8 cellular contexts compared by ENCODE assay signal in genomic region chr7:65475734-65476319, GRCh38.
DNase-seq lines count a peak whose midpoint lies in the region; ATAC-seq and TF ChIP-seq lines count a peak whose summit lies in the region.

No MANE protein-coding gene starts in this region.

- H3K27ac ChIP-seq in sigmoid colon: no peak overlapping the region

- no peaks in the 10 kb centered on the region for H3K36me3 ChIP-seq in kidney epithelial cell (ENCODE audit: control insufficient read depth, insufficient read depth, low read length)
- H3K36me3 ChIP-seq in sigmoid colon: no peaks in the 10 kb centered on the region

- no peaks in the 10 kb centered on the region for H3K4me1 ChIP-seq in sigmoid colon

- ATAC-seq in GM18858 (IDR thresholded peaks at IDR 0.05; ENCODE audit: unreplicated experiment) (peak; percentile 94), HG02588 (IDR thresholded peaks at IDR 0.05; ENCODE audit: unreplicated experiment) (peak; percentile 91), SK-N-SH treated with all-trans-retinoic acid at 6 μM for 48 hours (no peak)

- no peak for TF ChIP-seq POLR2A in sigmoid colon (IDR thresholded peaks at IDR 0.05)

- TF ChIP-seq CTCF in kidney epithelial cell (IDR thresholded peaks at IDR 0.05; ENCODE audit: insufficient read depth, low read length, poor library complexity, severe bottlenecking) (no peak), sigmoid colon (IDR thresholded peaks at IDR 0.05) (no peak), type B pancreatic cell (conservative IDR thresholded peaks at IDR 0.05) (no peak)

- H3K9me3 Mint-ChIP-seq in type B pancreatic cell: peaks cover 5% of the 10 kb centered on the region

- intact Hi-C loops in sigmoid colon (cut with DNase I): no loop called here

- H3K27me3 ChIP-seq in kidney epithelial cell (ENCODE audit: control insufficient read depth, insufficient read depth, low read length) (no peaks in the 10 kb centered on the region), sigmoid colon (peaks cover 0 to 5% (median 0%) of the 10 kb centered on the region in 3 donors)

- no peak overlapping the region for H3K4me3 Mint-ChIP-seq in type B pancreatic cell

- WGBS in sigmoid colon, 2 donors: 47 to 52% methylated on average over 8 of the region's 8 CpGs

- H3K9me3 ChIP-seq in sigmoid colon: peaks cover 0 to 3% (median 0%) of the 10 kb centered on the region in 4 donors

- H3K4me1 Mint-ChIP-seq in type B pancreatic cell (ENCODE audit: unreplicated experiment): no peaks in the 10 kb centered on the region

- H3K36me3 Mint-ChIP-seq in type B pancreatic cell: no peaks in the 10 kb centered on the region

- peak; percentile 32 for DNase-seq in NCI-H226
- peak; percentile 50 for DNase-seq in kidney epithelial cell (ENCODE audit: low read depth)
- DNase-seq in sigmoid colon: no peak
- DNase-seq in DMS 273 (lab: John Stamatoyannopoulos, UW; ENCODE audit: unreplicated experiment): no peak
- DNase-seq in type B pancreatic cell (ENCODE audit: extremely low spot score, unreplicated experiment): no peak

- TF ChIP-seq EP300 in sigmoid colon (IDR thresholded peaks at IDR 0.05): no peak

- peaks cover 11% of the 10 kb centered on the region for H3K27me3 Mint-ChIP-seq in type B pancreatic cell

- no peak overlapping the region for H3K27ac Mint-ChIP-seq in type B pancreatic cell

- H3K4me3 ChIP-seq in kidney epithelial cell (ENCODE audit: low read depth, low read length) (no peak overlapping the region), sigmoid colon (no peak overlapping the region)

TF ChIP-seq in SK-N-SH treated with all-trans-retinoic acid at 6 μM for 48 hours, 23 proteins besides CTCF, POLR2A, EP300 and RAD21:
- TF ChIP-seq SNAI2 (CRISPR knock-in tag; IDR thresholded peaks at IDR 0.05) (no peak), TCF4 (CRISPR knock-in tag; IDR thresholded peaks at IDR 0.05; ENCODE audit: borderline replicate concordance) (no peak), ARNTL (CRISPR knock-in tag; IDR thresholded peaks at IDR 0.05; ENCODE audit: borderline replicate concordance, low read depth) (no peak)
- TF ChIP-seq, protein P1, sequence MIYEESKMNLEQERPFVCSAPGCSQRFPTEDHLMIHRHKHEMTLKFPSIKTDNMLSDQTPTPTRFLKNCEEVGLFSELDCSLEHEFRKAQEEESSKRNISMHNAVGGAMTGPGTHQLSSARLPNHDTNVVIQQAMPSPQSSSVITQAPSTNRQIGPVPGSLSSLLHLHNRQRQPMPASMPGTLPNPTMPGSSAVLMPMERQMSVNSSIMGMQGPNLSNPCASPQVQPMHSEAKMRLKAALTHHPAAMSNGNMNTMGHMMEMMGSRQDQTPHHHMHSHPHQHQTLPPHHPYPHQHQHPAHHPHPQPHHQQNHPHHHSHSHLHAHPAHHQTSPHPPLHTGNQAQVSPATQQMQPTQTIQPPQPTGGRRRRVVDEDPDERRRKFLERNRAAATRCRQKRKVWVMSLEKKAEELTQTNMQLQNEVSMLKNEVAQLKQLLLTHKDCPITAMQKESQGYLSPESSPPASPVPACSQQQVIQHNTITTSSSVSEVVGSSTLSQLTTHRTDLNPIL (CRISPR knock-in tag; IDR thresholded peaks at IDR 0.05; ENCODE audit: low read depth): no peak
TF ChIP-seq in SK-N-SH treated with all-trans-retinoic acid at 6 μM for 48 hours: peak in this region for 0.

Comparison
In these comparisons a context has a peak if more than half of its experiments do, and no peak if none do; other contexts are left out.
1. DNase-seq: peak in NCI-H226 (single experiment) and kidney epithelial cell (single experiment); none in sigmoid colon (single experiment), DMS 273 (single experiment) and type B pancreatic cell (single experiment).